Comparison of ENCODE assay signal across 8 cellular contexts in genomic region chr1:147890177-147890790, GRCh38. TPM values are rescaled to one million over a fixed set of nuclear protein-coding genes. Genes with fewer than 3 reads are reported as not detected.
DNase-seq lines count a peak whose midpoint lies in the region; ATAC-seq, FAIRE-seq and TF ChIP-seq lines count a peak whose summit lies in the region.

No MANE protein-coding gene starts in this region.

- H3K9me2 ChIP-seq in MM.1S (replicated peaks; ENCODE audit: insufficient read depth, low read length) = no peaks in the 10 kb centered on the region

- no peaks in the 10 kb centered on the region for H3K79me2 ChIP-seq in MM.1S (ENCODE audit: low read length)
- no peaks in the 10 kb centered on the region for H3K79me2 ChIP-seq in astrocyte (ENCODE audit: insufficient read depth, low read length)

- H3K4me2 ChIP-seq in MM.1S (ENCODE audit: low read depth, low read length) = no peak overlapping the region
- H3K4me2 ChIP-seq in astrocyte (ENCODE audit: low read length) = no peak overlapping the region

- peaks cover 12% of the 10 kb centered on the region for H3K27me3 Mint-ChIP-seq in astrocyte (ENCODE audit: low read depth, unreplicated experiment)

- FAIRE-seq in astrocyte (lab: Jason Lieb, UNC) = no peak

- H3K36me3 ChIP-seq in MM.1S (replicated peaks; ENCODE audit: insufficient read depth, low read length) = no peaks in the 10 kb centered on the region
- H3K36me3 ChIP-seq in astrocyte (ENCODE audit: insufficient read depth, low read length) = no peaks in the 10 kb centered on the region

- H2AFZ ChIP-seq in MM.1S (ENCODE audit: low read length) (peak overlapping the region; percentile 21; the same call in 1 of the 2 replicates), astrocyte (ENCODE audit: low read depth, low read length) (no peak overlapping the region)

- H3K4me1 ChIP-seq in MM.1S (ENCODE audit: low read length) = no peaks in the 10 kb centered on the region
- no peaks in the 10 kb centered on the region for H3K4me1 ChIP-seq in astrocyte (ENCODE audit: insufficient read depth, low read length)

- H3K36me3 Mint-ChIP-seq in astrocyte (ENCODE audit: low read depth, unreplicated experiment) = no peaks in the 10 kb centered on the region

- H3K4me1 Mint-ChIP-seq in astrocyte (ENCODE audit: low read depth, unreplicated experiment) = no peaks in the 10 kb centered on the region

- no peak overlapping the region for H3K4me3 Mint-ChIP-seq in astrocyte (ENCODE audit: unreplicated experiment)

- no peaks in the 10 kb centered on the region for H3K9me3 ChIP-seq in MM.1S (replicated peaks; ENCODE audit: insufficient read depth, low read length)
- H3K9me3 ChIP-seq in astrocyte (ENCODE audit: insufficient read depth, low read depth, low read length) = no peaks in the 10 kb centered on the region

- TF ChIP-seq CTCF in MM.1S (IDR thresholded peaks at IDR 0.05; ENCODE audit: low read length) (peak; percentile 97), astrocyte (IDR thresholded peaks at IDR 0.05; ENCODE audit: insufficient read depth, low read depth, low read length) (peak; percentile 52)

- no peaks in the 10 kb centered on the region for H4K20me1 ChIP-seq in MM.1S (ENCODE audit: insufficient read depth, low read length)
- no peaks in the 10 kb centered on the region for H4K20me1 ChIP-seq in astrocyte (ENCODE audit: insufficient read depth, low read length)

- H3K27ac Mint-ChIP-seq in astrocyte (ENCODE audit: unreplicated experiment) = no peak overlapping the region

- ATAC-seq in GM18861 (IDR thresholded peaks at IDR 0.05; ENCODE audit: unreplicated experiment) (peak; percentile 68), HG02840 (IDR thresholded peaks at IDR 0.05; ENCODE audit: low FRiP score, unreplicated experiment) (no peak)

- H3K27me3 ChIP-seq in MM.1S (replicated peaks; ENCODE audit: insufficient read depth, low read length) = no peaks in the 10 kb centered on the region
- H3K27me3 ChIP-seq in astrocyte (ENCODE audit: insufficient read depth, low read length) = peaks cover 4% of the 10 kb centered on the region

- H3K27ac ChIP-seq in MM.1S (ENCODE audit: low read length) (no peak overlapping the region), astrocyte (ENCODE audit: low read depth, low read length) (no peak overlapping the region)

- H3K9ac ChIP-seq in MM.1S (ENCODE audit: low read length) (no peak overlapping the region), astrocyte (ENCODE audit: low read length) (no peak overlapping the region)

- H3F3A ChIP-seq in MM.1S (ENCODE audit: insufficient read depth, low read length) = no peaks in the 10 kb centered on the region

- DNase-seq in AG08396 (ENCODE audit: low spot score) = peak; percentile 27
- peak; percentile 80 for DNase-seq in MM.1S
- DNase-seq in T-helper 2 cell = peak in 4 of 5 experiments; percentile 6 to 54 (median 32)
- peak; percentile 14 for DNase-seq in astrocyte (ENCODE audit: low read depth)
- DNase-seq in iPS-NIHi11 (ENCODE audit: low spot score) = peak; percentile 83
- DNase-seq in stimulated activated CD4-positive, alpha-beta T cell treated with anti-CD3 and anti-CD28 coated beads, Interleukin-1b, Interleukin-23, amount 100 ng/mL, for 4 hours (ENCODE audit: low read depth in 2 of 2) = peak; percentile 32 to 56

- H3K9me3 Mint-ChIP-seq in astrocyte (ENCODE audit: unreplicated experiment) = no peaks in the 10 kb centered on the region

- H3K4me3 ChIP-seq in MM.1S (ENCODE audit: low read length) (no peak overlapping the region), astrocyte (ENCODE audit: insufficient read depth, low read depth, low read length) (no peak overlapping the region)

RNA-seq across cellular contexts. Expression of gene GJA8, which starts 12.3 kb away (rescaled TPM):
- total RNA-seq in astrocyte = not detected in 2 replicates

RNA-seq across cellular contexts. Expression of gene GPR89B, which starts 37.9 kb away (rescaled TPM):
- total RNA-seq in astrocyte = 12.2 and 13.0 TPM in 2 replicates

Comparison
In these comparisons a context has a peak if more than half of its experiments do, and no peak if none do; other contexts are left out.
1. DNase-seq: peak in every context shown above with its lines; median percentile 83 in iPS-NIHi11; 80 in MM.1S; 44 in stimulated activated CD4-positive, alpha-beta T cell treated with anti-CD3 and anti-CD28 coated beads, Interleukin-1b, Interleukin-23, amount 100 ng/mL, for 4 hours; 32 in T-helper 2 cell; 27 in AG08396; 14 in astrocyte.